In the genomic region with DNA sequence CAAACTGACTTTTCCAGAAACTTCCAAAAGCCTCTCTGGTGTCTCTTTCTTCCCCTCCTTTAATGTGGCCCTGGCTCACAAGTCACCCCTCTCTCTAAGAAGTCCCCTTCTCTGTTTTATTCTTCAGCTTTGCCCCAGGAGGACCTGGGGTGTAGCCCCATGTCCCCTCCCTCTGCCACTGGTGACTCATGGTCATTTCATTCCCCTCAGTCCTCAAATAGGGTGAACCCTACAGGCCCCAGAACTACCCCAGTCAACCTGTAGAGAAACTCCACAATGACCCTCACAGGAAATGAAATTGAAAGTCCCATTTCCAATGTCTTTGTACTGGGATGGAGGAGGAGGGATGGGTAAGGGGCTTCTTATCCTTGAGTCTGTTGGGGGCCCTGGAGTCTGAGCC, we compare ENCODE assay signal across 19 cellular contexts. TPM values are rescaled to one million over a fixed set of nuclear protein-coding genes. Genes with fewer than 3 reads are reported as not detected.
DNase-seq lines count a peak whose midpoint lies in the region; ATAC-seq, FAIRE-seq and TF ChIP-seq lines count a peak whose summit lies in the region.
"Had no signal": no experiment of that assay in that cellular context is flagged by ENCODE, and none has a peak within 500 bp of the region (broad histone marks: within the 10 kb centered on the region; RNA-seq: fewer than 3 reads in every experiment).

No MANE protein-coding gene starts in this region.

- CTCF ChIA-PET in K562 (lab: Yijun Ruan, JAX; ENCODE audit: low intra/inter-chr PET ratio) = no interaction called here

- no peaks in the 10 kb centered on the region for H3K36me3 ChIP-seq in K562 (ENCODE audit: control insufficient read depth, insufficient read depth, low read length)
- peaks cover 18 to 32% (median 25%) of the 10 kb centered on the region in 4 donors for H3K36me3 ChIP-seq in sigmoid colon
- no peaks in the 10 kb centered on the region for H3K36me3 ChIP-seq in MM.1S (replicated peaks; ENCODE audit: insufficient read depth, low read length)
- no peaks in the 10 kb centered on the region for H3K36me3 ChIP-seq in adrenal gland (replicated peaks in 1 of 2)
- H3K36me3 ChIP-seq: MG63 had no signal

- no peak for TF ChIP-seq RAD21 in K562 (CRISPR knock-in tag; conservative IDR thresholded peaks at IDR 0.05 in 1 of 2, IDR thresholded peaks at IDR 0.05 in 1 of 2)

- in situ Hi-C loops in K562 (cut with MboI) = no loop called here

- intact Hi-C loops in K562 (cut with micrococcal nuclease) (no loop called here), left ventricle myocardium superior (cut with micrococcal nuclease) (no loop called here), sigmoid colon (cut with DNase I) (no loop called here), adrenal gland (cut with DNase I) (no loop called here)

- TF ChIP-seq EP300 in K562 (IDR thresholded peaks at IDR 0.05; ENCODE audit: low read length) (no peak), sigmoid colon (IDR thresholded peaks at IDR 0.05) (no peak)

- no peaks in the 10 kb centered on the region for H3K9me2 ChIP-seq in MM.1S (replicated peaks; ENCODE audit: insufficient read depth, low read length)

- H3K4me3 ChIP-seq in K562 = no peak overlapping the region
- no peak overlapping the region for H3K4me3 ChIP-seq in sigmoid colon
- no peak overlapping the region for H3K4me3 ChIP-seq in MM.1S (ENCODE audit: low read length)
- H3K4me3 ChIP-seq in adrenal gland = no peak overlapping the region
- H3K4me3 ChIP-seq: A549, MG63 had no signal

- ATAC-seq in K562 (no peak; the same call in 2 of the 3 replicates), left ventricle myocardium superior (peak; percentile 10), GM19324 (IDR thresholded peaks at IDR 0.05; ENCODE audit: low FRiP score, unreplicated experiment) (no peak)
- ATAC-seq: A549, Panc1 had no signal

- H3K9ac ChIP-seq in K562 (ENCODE audit: insufficient read depth in 1 of 2, low read depth in 2 of 2, low read length in 2 of 2) (no peak overlapping the region), MM.1S (ENCODE audit: low read length) (no peak overlapping the region)

- no peaks in the 10 kb centered on the region for H4K20me1 ChIP-seq in K562 (replicated peaks; ENCODE audit: control insufficient read depth, insufficient read depth, low read length)
- no peaks in the 10 kb centered on the region for H4K20me1 ChIP-seq in MM.1S (ENCODE audit: insufficient read depth, low read length)

- no peaks in the 10 kb centered on the region for H3K79me2 ChIP-seq in K562 (ENCODE audit: control insufficient read depth, insufficient read depth, low read length)
- no peaks in the 10 kb centered on the region for H3K79me2 ChIP-seq in MM.1S (ENCODE audit: low read length)

- H3K9me3 ChIP-seq in K562 (replicated peaks; ENCODE audit: control insufficient read depth, insufficient read depth, low read depth, low read length) (no peaks in the 10 kb centered on the region), sigmoid colon (no peaks in the 10 kb centered on the region), MM.1S (replicated peaks; ENCODE audit: insufficient read depth, low read length) (no peaks in the 10 kb centered on the region), adrenal gland (replicated peaks in 1 of 3) (no peaks in the 10 kb centered on the region)
- H3K9me3 ChIP-seq: A549, MG63 had no signal

- TF ChIP-seq POLR2A in K562 (conservative IDR thresholded peaks at IDR 0.05) (no peak), sigmoid colon (IDR thresholded peaks at IDR 0.05) (no peak), adrenal gland (IDR thresholded peaks at IDR 0.05) (no peak)

- no peak for FAIRE-seq in K562 (lab: Jason Lieb, UNC)
- FAIRE-seq: A549, GM12892, H1 had no signal

- no peaks in the 10 kb centered on the region for H3F3A ChIP-seq in MM.1S (ENCODE audit: insufficient read depth, low read length)

- TF ChIP-seq CTCF in K562 (IDR thresholded peaks at IDR 0.05 in 2 of 3, conservative IDR thresholded peaks at IDR 0.05 in 1 of 3; ENCODE audit: insufficient read depth in 2 of 3, low read depth in 1 of 3, low read length in 3 of 3) = no peak
- no peak for TF ChIP-seq CTCF in sigmoid colon (IDR thresholded peaks at IDR 0.05)
- no peak for TF ChIP-seq CTCF in MM.1S (IDR thresholded peaks at IDR 0.05; ENCODE audit: low read length)
- TF ChIP-seq CTCF in adrenal gland (IDR thresholded peaks at IDR 0.05) = no peak

- H3K9me1 ChIP-seq in K562 (ENCODE audit: control insufficient read depth, insufficient read depth, low read length) = no peaks in the 10 kb centered on the region

- BruUV-seq in K562 (replicated peaks; lab: Mats Ljungman, UMichigan) = no TSS peak

- no peaks in the 10 kb centered on the region for H3K27me3 ChIP-seq in K562 (ENCODE audit: control insufficient read depth in 2 of 2, insufficient read depth in 2 of 2, low read length in 2 of 2)
- H3K27me3 ChIP-seq in sigmoid colon = no peaks in the 10 kb centered on the region
- H3K27me3 ChIP-seq in MM.1S (replicated peaks; ENCODE audit: insufficient read depth, low read length) = peaks cover 33% of the 10 kb centered on the region
- no peaks in the 10 kb centered on the region for H3K27me3 ChIP-seq in adrenal gland
- H3K27me3 ChIP-seq: MG63 had no signal

- H2AFZ ChIP-seq in K562 (ENCODE audit: low read depth, low read length) (no peak overlapping the region), MM.1S (ENCODE audit: low read length) (no peak overlapping the region)

- DNase-seq in EH (ENCODE audit: low read depth) (peak; percentile 19), K562 (ENCODE audit: extremely low read depth in 1 of 4, low spot score in 3 of 4) (no peak), left ventricle myocardium superior (no peak), sigmoid colon (no peak), MM.1S (no peak), adrenal gland (no peak), DMS79 treated with DMSO at 0.1 percent for 48 hours (lab: John Stamatoyannopoulos, UW) (no peak)
- DNase-seq: Karpas-422, MG63, NCI-H1092 treated with DMSO at 0.1 percent for 48 hours, NCI-H1694, NCI-H510A treated with DMSO at 0.1 percent for 48 hours had no signal

- H3K27ac ChIP-seq in K562 (ENCODE audit: extremely low read depth, low read depth, low read length) (no peak overlapping the region), sigmoid colon (peak overlapping the region; percentile 94 to 99 (median 98)), MM.1S (ENCODE audit: low read length) (no peak overlapping the region), adrenal gland (no peak overlapping the region)
- H3K27ac ChIP-seq: A549, C4-2B had no signal

- H3K4me1 ChIP-seq in K562 (replicated peaks in 1 of 2; ENCODE audit: control insufficient read depth in 2 of 2, insufficient read depth in 2 of 2, low read length in 2 of 2) (peaks cover 9 to 11% of the 10 kb centered on the region in 2 experiments; a peak in 4 of 5 replicates), sigmoid colon (peaks cover 0 to 44% (median 22%) of the 10 kb centered on the region in 4 donors), MM.1S (ENCODE audit: low read length) (no peaks in the 10 kb centered on the region), adrenal gland (replicated peaks in 1 of 2) (no peaks in the 10 kb centered on the region)
- H3K4me1 ChIP-seq: A549 had no signal

- POLR2A ChIA-PET in K562 (lab: Yijun Ruan, JAX) = interaction anchor here (0.6 to 0.9 kb wide), 3 partner anchors 9 to 633 kb away, joined by 3 read pairs; no protein-coding TSS in a partner anchor

- H3K4me2 ChIP-seq in K562 (ENCODE audit: insufficient read depth, low read length) = no peak overlapping the region
- H3K4me2 ChIP-seq in MM.1S (ENCODE audit: low read depth, low read length) = no peak overlapping the region
- H3K4me2 ChIP-seq: A549 had no signal

RNA-seq across cellular contexts. Expression of gene SPEG, which starts 6.2 kb away (rescaled TPM):
- total RNA-seq in K562 (2011; cell fraction: chromatin; rRNA removed; ENCODE audit: low replicate concordance) = 12.1 and 39.1 TPM in 2 replicates
- 23.0 and 26.8 TPM in 2 replicates for total RNA-seq in K562 (2011; cell fraction: nucleolus; rRNA removed)
- total RNA-seq in K562 (2011; cell fraction: nucleoplasm; rRNA removed) = 15.2 and 19.2 TPM in 2 replicates
- total RNA-seq in K562 (2014; rRNA removed) (3.9 and 6.0 TPM in 2 replicates), K562 (2014; rRNA removed; fragmentation: Illumina TruSeq; extraction: Trizol) (1.3 and 1.5 TPM in 2 replicates), K562 (2015; rRNA removed; fragmentation: Illumina TruSeq; extraction: Trizol) (3.0 and 3.7 TPM in 2 replicates), K562 (2021) (6.0 and 8.7 TPM in 2 replicates), left ventricle myocardium superior (111 TPM), sigmoid colon (100 to 1,000 TPM; 123 to 321 (median 194) TPM), adrenal gland (10 to 100 TPM in 1 of 8 donors, 1 to 10 TPM in 5, under 1 TPM in 2; 0.66 to 14.8 (median 3.9) TPM)
- polyA plus RNA-seq in K562 (2011; rRNA removed) (6.3 and 6.5 TPM in 2 replicates), K562 (2014; fragmentation: Illumina TruSeq; extraction: Trizol) (2.4 and 5.5 TPM in 2 replicates), K562 (2014; fragmentation: Nextera tagmentation; extraction: Ambion mirVana) (1 to 10 TPM in 1 of 2 experiments, under 1 TPM in 1; 0.49 to 1.3 TPM), K562 (2014; rRNA removed) (6.5 and 7.9 TPM in 2 replicates), sigmoid colon (10 to 100 TPM in 2 of 3 donors, 1 to 10 TPM in 1; 6.0 to 25.4 (median 13.4) TPM), adrenal gland (100 to 1,000 TPM in 1 of 3 donors, 10 to 100 TPM in 1, 1 to 10 TPM in 1; 4.3 to 178 (median 40.1) TPM)
- polyA plus RNA-seq in K562 (2011; cell fraction: cytosol; rRNA removed) = 4.6 and 12.1 TPM in 2 replicates
- 24.5 and 70.3 TPM in 2 replicates for polyA plus RNA-seq in K562 (2011; cell fraction: nucleus; rRNA removed)
- polyA plus RNA-seq in K562 (2012) = 9.4 and 12.8 TPM in 2 replicates
- polyA minus RNA-seq in K562 (2011; rRNA and poly(A)+ RNA removed) = 1.5 and 2.0 TPM in 2 replicates
- 3.1 and 4.2 TPM in 2 replicates for polyA minus RNA-seq in K562 (2011; cell fraction: cytosol; rRNA and poly(A)+ RNA removed)
- polyA minus RNA-seq in K562 (2011; cell fraction: nucleus; rRNA and poly(A)+ RNA removed) = 11.8 and 14.0 TPM in 2 replicates

RNA-seq across cellular contexts. Expression of gene DES, which starts 10.3 kb away (rescaled TPM):
- 4.9 and 11.0 TPM in 2 replicates for total RNA-seq in K562 (2011; cell fraction: chromatin; rRNA removed; ENCODE audit: low replicate concordance)
- total RNA-seq in K562 (2011; cell fraction: nucleolus; rRNA removed) = 5.9 and 8.8 TPM in 2 replicates
- 5.4 and 9.5 TPM in 2 replicates for total RNA-seq in K562 (2011; cell fraction: nucleoplasm; rRNA removed)
- 25.8 and 27.8 TPM in 2 replicates for total RNA-seq in K562 (2014; rRNA removed)
- 12.0 and 18.2 TPM in 2 replicates for total RNA-seq in K562 (2014; rRNA removed; fragmentation: Illumina TruSeq; extraction: Trizol)
- 28.3 and 29.1 TPM in 2 replicates for total RNA-seq in K562 (2015; rRNA removed; fragmentation: Illumina TruSeq; extraction: Trizol)
- total RNA-seq in K562 (2021) = 17.4 and 21.9 TPM in 2 replicates
- polyA plus RNA-seq in K562 (2011; rRNA removed) = 17.0 and 58.9 TPM in 2 replicates
- 13.4 and 60.3 TPM in 2 replicates for polyA plus RNA-seq in K562 (2011; cell fraction: cytosol; rRNA removed)
- 5.3 and 28.7 TPM in 2 replicates for polyA plus RNA-seq in K562 (2011; cell fraction: nucleus; rRNA removed)
- polyA plus RNA-seq in K562 (2012) = 21.4 and 54.5 TPM in 2 replicates
- 32.7 and 35.3 TPM in 2 replicates for polyA plus RNA-seq in K562 (2014; fragmentation: Illumina TruSeq; extraction: Trizol)
- polyA plus RNA-seq in K562 (2014; fragmentation: Nextera tagmentation; extraction: Ambion mirVana) = 1 to 10 TPM; 2.5 to 4.0 TPM
- polyA plus RNA-seq in K562 (2014; rRNA removed) = 21.2 and 25.1 TPM in 2 replicates
- polyA minus RNA-seq in K562 (2011; rRNA and poly(A)+ RNA removed) = 8.9 and 64.7 TPM in 2 replicates
- 5.5 and 26.3 TPM in 2 replicates for polyA minus RNA-seq in K562 (2011; cell fraction: cytosol; rRNA and poly(A)+ RNA removed)
- polyA minus RNA-seq in K562 (2011; cell fraction: nucleus; rRNA and poly(A)+ RNA removed) = 3.0 and 5.9 TPM in 2 replicates
- total RNA-seq in left ventricle myocardium superior = 14,457 TPM
- total RNA-seq in sigmoid colon = over 10,000 TPM in 3 of 4 donors, 1,000 to 10,000 TPM in 1; 7,366 to 30,562 (median 13,340) TPM
- 100 to 1,000 TPM in 2 of 3 donors, 10 to 100 TPM in 1; 35.1 to 264 (median 162) TPM for polyA plus RNA-seq in sigmoid colon
- 10 to 100 TPM in 3 of 8 donors, 1 to 10 TPM in 5; 2.0 to 46.5 (median 8.6) TPM for total RNA-seq in adrenal gland
- 100 to 1,000 TPM in 1 of 3 donors, 10 to 100 TPM in 2; 58.4 to 283 (median 60.1) TPM for polyA plus RNA-seq in adrenal gland
- total RNA-seq: HT-29 had no signal

RNA-seq across cellular contexts. Expression of gene DNPEP, which starts 40.8 kb away (rescaled TPM):
- 68.2 and 175 TPM in 2 replicates for total RNA-seq in K562 (2011; cell fraction: chromatin; rRNA removed; ENCODE audit: low replicate concordance)
- 98.4 and 99.9 TPM in 2 replicates for total RNA-seq in K562 (2011; cell fraction: nucleolus; rRNA removed)
- 71.9 and 73.9 TPM in 2 replicates for total RNA-seq in K562 (2011; cell fraction: nucleoplasm; rRNA removed)
- total RNA-seq in K562 (2014; rRNA removed) (37.5 and 62.2 TPM in 2 replicates), K562 (2014; rRNA removed; fragmentation: Illumina TruSeq; extraction: Trizol) (28.3 and 38.1 TPM in 2 replicates), K562 (2015; rRNA removed; fragmentation: Illumina TruSeq; extraction: Trizol) (44.0 and 45.5 TPM in 2 replicates), K562 (2021) (71.4 and 74.8 TPM in 2 replicates), left ventricle myocardium superior (74.8 TPM), sigmoid colon (10 to 100 TPM; 43.2 to 62.8 (median 53.1) TPM), adrenal gland (10 to 100 TPM; 33.5 to 59.2 (median 53.5) TPM)
- polyA plus RNA-seq in K562 (2011; rRNA removed) (52.5 and 66.6 TPM in 2 replicates), K562 (2014; fragmentation: Illumina TruSeq; extraction: Trizol) (45.2 and 68.1 TPM in 2 replicates), K562 (2014; fragmentation: Nextera tagmentation; extraction: Ambion mirVana) (10 to 100 TPM; 34.6 to 53.2 TPM), K562 (2014; rRNA removed) (61.3 and 70.4 TPM in 2 replicates), sigmoid colon (100 to 1,000 TPM; 108 to 137 (median 132) TPM), adrenal gland (100 to 1,000 TPM in 1 of 3 donors, 10 to 100 TPM in 2; 30.0 to 107 (median 93.9) TPM)
- 71.9 and 131 TPM in 2 replicates for polyA plus RNA-seq in K562 (2011; cell fraction: cytosol; rRNA removed)
- 108 and 164 TPM in 2 replicates for polyA plus RNA-seq in K562 (2011; cell fraction: nucleus; rRNA removed)
- polyA plus RNA-seq in K562 (2012) = 78.1 and 85.3 TPM in 2 replicates
- 24.7 and 36.5 TPM in 2 replicates for polyA minus RNA-seq in K562 (2011; rRNA and poly(A)+ RNA removed)
- polyA minus RNA-seq in K562 (2011; cell fraction: cytosol; rRNA and poly(A)+ RNA removed) = 31.6 and 35.3 TPM in 2 replicates
- polyA minus RNA-seq in K562 (2011; cell fraction: nucleus; rRNA and poly(A)+ RNA removed) = 27.1 and 36.2 TPM in 2 replicates

Comparison
In these comparisons a context has a peak if more than half of its experiments do, and no peak if none do; other contexts are left out.
1. H3K27ac ChIP-seq: peak in sigmoid colon (4 of 4); none in K562 (single experiment), MM.1S (single experiment) and adrenal gland (0 of 5).
2. RNA of gene DES, which starts 10.3 kb away (total RNA-seq): 14,457 TPM in left ventricle myocardium superior (single experiment) and 7,366 to 30,562 TPM in sigmoid colon; 4.9 to 29.1 TPM in K562 and 2.0 to 46.5 TPM in adrenal gland; every median in the first group is over 100 times any median in the second.